8 cellular contexts compared by ENCODE assay signal in genomic region chr5:7850533-7851239, GRCh38. TPM values are rescaled to one million over a fixed set of nuclear protein-coding genes. Genes with fewer than 3 reads are reported as not detected.
A peak's percentile ranks its signal among the peaks of the same experiment; 100 is the strongest.
DNase-seq lines count a peak whose midpoint lies in the region; ATAC-seq and TF ChIP-seq lines count a peak whose summit lies in the region.

A gene with protein sequence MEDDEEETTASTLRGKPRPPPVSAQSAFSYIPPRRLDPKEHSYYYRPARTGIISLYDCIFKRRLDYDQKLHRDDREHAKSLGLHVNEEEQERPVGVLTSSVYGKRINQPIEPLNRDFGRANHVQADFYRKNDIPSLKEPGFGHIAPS (minus strand): TSS chr5:7851133. CDS start chr5:7851021, 112 bp downstream.

- peak within 1 kb of the TSS in 1 of 2 donors; percentile 78 for H3K27ac Mint-ChIP-seq in natural killer cell

- DNase-seq in AG04449 (ENCODE audit: low read depth, low spot score): no peak
- peak; percentile 67 for DNase-seq in HEK293T (ENCODE audit: extremely low spot score)
- DNase-seq in activated CD4-positive, alpha-beta T cell treated with anti-CD3 and anti-CD28 coated beads for 48 hours: peak; percentile 20
- DNase-seq in fibroblast of gingiva (ENCODE audit: low read depth): peak; percentile 27
- DNase-seq in natural killer cell: no peak
- no peak for DNase-seq in RWPE1 (ENCODE audit: low spot score)
- no peak for DNase-seq in GM13977 (ENCODE audit: low spot score)

- peak within 1 kb of the TSS; percentile 55 for H3K4me3 ChIP-seq in AG04449 (ENCODE audit: low read depth, low read length)

- no peaks in the 10 kb centered on the region for H3K9me3 Mint-ChIP-seq in natural killer cell

- intact Hi-C loops in natural killer cell (cut with micrococcal nuclease): no loop called here

- H3K4me3 Mint-ChIP-seq in natural killer cell: peak within 1 kb of the TSS; percentile 87

- H3K36me3 Mint-ChIP-seq in natural killer cell: no peaks in the 10 kb centered on the region

- TF ChIP-seq CTCF in AG04449 (IDR thresholded peaks at IDR 0.05; ENCODE audit: insufficient read depth, low read length, missing control alignments): peak; percentile 60
- no peak for TF ChIP-seq CTCF in natural killer cell (IDR thresholded peaks at IDR 0.05)
- no peak for TF ChIP-seq CTCF in RWPE1 (conservative IDR thresholded peaks at IDR 0.05; ENCODE audit: low read depth)
- TF ChIP-seq CTCF in GM13977 (IDR thresholded peaks at IDR 0.05; ENCODE audit: extremely low read depth, insufficient read depth, missing control alignments): no peak

- POLR2A ChIA-PET in AG04449 (lab: Yijun Ruan, JAX): no interaction called here
- POLR2A ChIA-PET in HEK293T (lab: Yijun Ruan, JAX): interaction anchor here (1.2 kb wide), 1 partner anchor 18 kb away, joined by 5 read pairs; the partner anchor contains the start of genes FASTKD3 and MTRR
- POLR2A ChIA-PET in RWPE1 (lab: Yijun Ruan, JAX; ENCODE audit: low non-redundant PET): no interaction called here

- H3K27me3 Mint-ChIP-seq in natural killer cell (ENCODE audit: low read depth in 2 of 2): peaks cover 0 to 8% of the 10 kb centered on the region in 2 donors

- CTCF ChIA-PET in AG04449 (lab: Yijun Ruan, JAX): no interaction called here
- CTCF ChIA-PET in HEK293T (lab: Yijun Ruan, JAX): no interaction called here
- CTCF ChIA-PET in RWPE1 (lab: Yijun Ruan, JAX): no interaction called here

- in situ Hi-C loops in GM13977 (cut with MboI; ENCODE audit: low pct_unique_long_range_greater_than_20kb, low sequenced_read_pairs, unreplicated experiment): no loop called here

- no peak within 1 kb of the TSS for H3K27ac ChIP-seq in RWPE1

- peaks cover 15 to 32% of the 10 kb centered on the region in 2 donors for H3K4me1 Mint-ChIP-seq in natural killer cell

- ATAC-seq in natural killer cell (peak; percentile 46 to 72 (median 58)), HG03457 (IDR thresholded peaks at IDR 0.05; ENCODE audit: unreplicated experiment) (no peak)

TF ChIP-seq in HEK293T, 16 proteins besides CTCF, POLR2A, EP300 and RAD21:
- no peak for TF ChIP-seq TARDBP (IDR thresholded peaks at IDR 0.05)
- TF ChIP-seq, protein P1, sequence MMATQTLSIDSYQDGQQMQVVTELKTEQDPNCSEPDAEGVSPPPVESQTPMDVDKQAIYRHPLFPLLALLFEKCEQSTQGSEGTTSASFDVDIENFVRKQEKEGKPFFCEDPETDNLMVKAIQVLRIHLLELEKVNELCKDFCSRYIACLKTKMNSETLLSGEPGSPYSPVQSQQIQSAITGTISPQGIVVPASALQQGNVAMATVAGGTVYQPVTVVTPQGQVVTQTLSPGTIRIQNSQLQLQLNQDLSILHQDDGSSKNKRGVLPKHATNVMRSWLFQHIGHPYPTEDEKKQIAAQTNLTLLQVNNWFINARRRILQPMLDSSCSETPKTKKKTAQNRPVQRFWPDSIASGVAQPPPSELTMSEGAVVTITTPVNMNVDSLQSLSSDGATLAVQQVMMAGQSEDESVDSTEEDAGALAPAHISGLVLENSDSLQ (IDR thresholded peaks at IDR 0.05): no peak
- no peak for TF ChIP-seq SUZ12 (IDR thresholded peaks at IDR 0.05)
- TF ChIP-seq FOXA1 (IDR thresholded peaks at IDR 0.05): no peak
- no peak for TF ChIP-seq FOXK2 (IDR thresholded peaks at IDR 0.05)

RNA-seq across cellular contexts. Expression of the gene that starts here (rescaled TPM):
- not detected for total RNA-seq in natural killer cell

Comparison
In these comparisons a context has a peak if more than half of its experiments do, and no peak if none do; other contexts are left out.
1. Peak in ATAC-seq in natural killer cell; RNA of the gene not detected or under 1 TPM.
2. DNase-seq: peak in HEK293T (single experiment), activated CD4-positive, alpha-beta T cell treated with anti-CD3 and anti-CD28 coated beads for 48 hours (single experiment) and fibroblast of gingiva (single experiment); none in AG04449 (single experiment), natural killer cell (single experiment), RWPE1 (single experiment) and GM13977 (single experiment).